14 cellular contexts compared by ENCODE assay signal in genomic region chr2:43319541-43319940, GRCh38.
A peak's percentile ranks its signal among the peaks of the same experiment; 100 is the strongest.
DNase-seq lines count a peak whose midpoint lies in the region; ATAC-seq and TF ChIP-seq lines count a peak whose summit lies in the region.
"Had no signal": no experiment of that assay in that cellular context is flagged by ENCODE, and none has a peak within 500 bp of the region (broad histone marks: within the 10 kb centered on the region; RNA-seq: fewer than 3 reads in every experiment).

No MANE protein-coding gene starts in this region.

- WGBS in endodermal cell (ENCODE audit: insufficient coverage in 1 of 2, insufficient read length in 1 of 2), 2 experiments = 94 to 100% methylated on average over 2 of the region's 2 CpGs

- DNase-seq in EL = peak; percentile 15
- DNase-seq in SK-N-MC (ENCODE audit: low read depth, low spot score) = no peak
- peak; percentile 90 for DNase-seq in fibroblast of peridontal ligament (ENCODE audit: extremely low read depth)
- no peak for DNase-seq in endodermal cell
- no peak for DNase-seq in DMS53 (lab: John Stamatoyannopoulos, UW)
- no peak for DNase-seq in dermis blood vessel endothelial cell
- DNase-seq: CD4-positive, alpha-beta T cell; H9; MV-4-11; NCI-H1417 treated with DMSO at 0.1 percent for 48 hours; NCI-H2081 treated with DMSO at 0.1 percent for 48 hours; NCI-H526 treated with DMSO at 0.1 percent for 48 hours had no signal

- no peak overlapping the region for H3K9ac ChIP-seq in SK-N-MC (ENCODE audit: insufficient read length)
- no peak overlapping the region for H3K9ac ChIP-seq in endodermal cell (ENCODE audit: extremely low read depth, low read length, poor library complexity, severe bottlenecking)

- no peaks in the 10 kb centered on the region for H3K4me1 ChIP-seq in endodermal cell (ENCODE audit: control insufficient read depth, insufficient read depth, low read length)

- peak overlapping the region; percentile 28; the same call in 1 of the 2 replicates for H3K27ac ChIP-seq in SK-N-MC
- no peak overlapping the region for H3K27ac ChIP-seq in endodermal cell (ENCODE audit: low read depth, low read length)

- TF ChIP-seq CTCF in nephron (IDR thresholded peaks at IDR 0.05; ENCODE audit: unreplicated experiment in 3 of 3) = no peak
- TF ChIP-seq CTCF in endodermal cell (conservative IDR thresholded peaks at IDR 0.05) = no peak

- no peak for ATAC-seq in GM18517 (IDR thresholded peaks at IDR 0.05; ENCODE audit: unreplicated experiment)

- H3K36me3 Mint-ChIP-seq in nephron (ENCODE audit: low read depth) = peaks cover 4% of the 10 kb centered on the region
- peaks cover 2% of the 10 kb centered on the region for H3K36me3 Mint-ChIP-seq in endodermal cell (ENCODE audit: low read depth)

- H3K4me3 ChIP-seq in SK-N-MC = no peak overlapping the region
- no peak overlapping the region for H3K4me3 ChIP-seq in endodermal cell (ENCODE audit: low read length)

- H3K4me3 Mint-ChIP-seq in nephron (no peak overlapping the region), endodermal cell (no peak overlapping the region)
- H3K4me3 Mint-ChIP-seq: CD4-positive, alpha-beta T cell; H9 had no signal

- no peaks in the 10 kb centered on the region for H3K27me3 ChIP-seq in endodermal cell (ENCODE audit: control insufficient read depth, insufficient read depth, low read length, poor library complexity, severe bottlenecking)

- H3K36me3 ChIP-seq in SK-N-MC (ENCODE audit: insufficient read depth, low read length) (peaks cover 10% of the 10 kb centered on the region; the same call in 1 of the 2 replicates), endodermal cell (ENCODE audit: control insufficient read depth, insufficient read depth, low read length) (no peaks in the 10 kb centered on the region)

- H3K4me1 Mint-ChIP-seq in nephron (peaks cover 54% of the 10 kb centered on the region), endodermal cell (peaks cover 12% of the 10 kb centered on the region)
- H3K4me1 Mint-ChIP-seq: H9 had no signal

- no peaks in the 10 kb centered on the region for H3K27me3 Mint-ChIP-seq in nephron (ENCODE audit: low read depth)
- no peaks in the 10 kb centered on the region for H3K27me3 Mint-ChIP-seq in endodermal cell (ENCODE audit: insufficient read depth)
- H3K27me3 Mint-ChIP-seq: CD4-positive, alpha-beta T cell had no signal

- H3K27ac Mint-ChIP-seq in nephron = peak overlapping the region; percentile 73 to 89 (median 84)
- H3K27ac Mint-ChIP-seq in endodermal cell = no peak overlapping the region
- H3K27ac Mint-ChIP-seq: CD4-positive, alpha-beta T cell had no signal

- H3K9me3 Mint-ChIP-seq in nephron = no peaks in the 10 kb centered on the region
- H3K9me3 Mint-ChIP-seq in endodermal cell = no peaks in the 10 kb centered on the region
- H3K9me3 Mint-ChIP-seq: CD4-positive, alpha-beta T cell; H9 had no signal

- H3K9me3 ChIP-seq in SK-N-MC (ENCODE audit: low read depth, low read length) = no peaks in the 10 kb centered on the region
- H3K9me3 ChIP-seq in endodermal cell (ENCODE audit: control insufficient read depth, low read length) = no peaks in the 10 kb centered on the region

Comparison
In these comparisons a context has a peak if more than half of its experiments do, and no peak if none do; other contexts are left out.
1. DNase-seq: peak in EL (single experiment) and fibroblast of peridontal ligament (single experiment); none in SK-N-MC (single experiment), endodermal cell (single experiment), DMS53 (single experiment) and dermis blood vessel endothelial cell (single experiment).